32 cellular contexts compared by ENCODE assay signal in the genomic region with DNA sequence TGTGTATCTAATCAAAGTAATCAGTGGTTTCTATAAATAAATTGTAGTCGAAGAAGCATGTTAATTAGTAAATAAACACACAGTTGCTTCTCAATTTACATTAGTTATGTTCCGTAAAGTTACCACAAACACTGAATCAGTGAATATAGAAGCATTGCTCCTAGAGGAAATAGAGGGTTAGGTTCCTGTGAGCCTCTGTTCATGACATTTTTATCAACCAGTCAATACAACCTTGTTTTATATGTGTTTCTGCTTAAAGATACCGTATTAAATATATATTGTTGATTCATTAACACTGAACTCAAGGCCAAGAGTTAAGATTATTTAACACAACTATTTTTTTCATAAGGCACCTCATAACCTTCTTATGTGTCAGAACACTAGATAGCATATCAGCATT.
"Had no signal": no experiment of that assay in that cellular context is flagged by ENCODE, and none has a peak within 500 bp of the region (broad histone marks: within the 10 kb centered on the region; RNA-seq: fewer than 3 reads in every experiment).

No MANE protein-coding gene starts in this region.

- H3K9me3 ChIP-seq: adrenal gland, body of pancreas had no signal

- H3K27ac ChIP-seq: adrenal gland, ascending aorta, body of pancreas, brain microvascular endothelial cell, breast epithelium, cardiac muscle cell had no signal

- DNase-seq: activated effector memory CD4-positive, alpha-beta T cell treated with anti-CD3 and anti-CD28 coated beads, Interleukin-2, amount 50 U/mL, for 16 hours; activated effector memory CD4-positive, alpha-beta T cell treated with Interleukin-2 at 50 U/mL for 16 hours; activated gamma-delta T cell; activated gamma-delta T cell treated with Interleukin-2 at 50 U/mL for 16 hours; activated naive CD4-positive, alpha-beta T cell; activated naive CD4-positive, alpha-beta T cell treated with anti-CD3 and anti-CD28 coated beads for 36 hours; activated naive CD4-positive, alpha-beta T cell treated with anti-CD3 and anti-CD28 coated beads, Interleukin-2, amount 10 ng/mL, durations not matched to agents 7 days and 5 days; activated naive CD4-positive, alpha-beta T cell treated with anti-CD3 and anti-CD28 coated beads, Interleukin-2, amount 50 U/mL, for 16 hours; activated naive CD4-positive, alpha-beta T cell treated with Interleukin-2 at 50 U/mL for 16 hours; activated naive CD8-positive, alpha-beta T cell treated with anti-CD3 and anti-CD28 coated beads for 36 hours; activated naive CD8-positive, alpha-beta T cell treated with anti-CD3 and anti-CD28 coated beads, Interleukin-2, amount 10 ng/mL, durations not matched to agents 7 days and 5 days; activated naive CD8-positive, alpha-beta T cell treated with anti-CD3 and anti-CD28 coated beads, Interleukin-2, amount 50 U/mL, for 24 hours; activated T-cell treated with anti-CD3 and anti-CD28 coated beads, Interleukin-2, amount 50 U/mL, for 4 hours; activated T-cell treated with anti-CD3 and anti-CD28 coated beads, Interleukin-2, amount 50 U/mL, for 48 hours; activated T-cell treated with anti-CD3 and anti-CD28 coated beads, Interleukin-2, amount 50 U/mL, for 72 hours; adrenal gland; amniotic stem cell; amygdala; anterior cingulate cortex; aorta; body of pancreas; brain microvascular endothelial cell; caudate nucleus; central memory CD4-positive, alpha-beta T cell; cerebellar nuclear complex had no signal

- ATAC-seq: activated naive CD4-positive, alpha-beta T cell treated with anti-CD3 and anti-CD28 coated beads, Interleukin-2, amount 50 U/mL, for 72 hours; activated naive CD8-positive, alpha-beta T cell treated with anti-CD3 and anti-CD28 coated beads, Interleukin-2, amount 50 U/mL, for 24 hours; activated T-cell treated with anti-CD3 and anti-CD28 coated beads, Interleukin-2, amount 50 U/mL, for 4 hours; activated T-cell treated with anti-CD3 and anti-CD28 coated beads, Interleukin-2, amount 50 U/mL, for 72 hours; activated T-helper 17 cell treated with anti-CD3 and anti-CD28 coated beads, Interleukin-2, amount 50 U/mL, for 72 hours; body of pancreas had no signal

- H3K4me1 ChIP-seq: adrenal gland, ascending aorta, body of pancreas, breast epithelium had no signal

- H3K36me3 ChIP-seq: adrenal gland, ascending aorta, brain microvascular endothelial cell, breast epithelium, cardiac muscle cell had no signal

- FAIRE-seq: astrocyte, bronchial epithelial cell had no signal

- H3K4me3 ChIP-seq: adrenal gland, ascending aorta, body of pancreas, breast epithelium, cardiac muscle cell had no signal
